1 cellular context compared by ENCODE assay signal in genomic region chr10:1872151-1872726, GRCh38.
TF ChIP-seq lines count a peak whose summit lies in the region.

No MANE protein-coding gene starts in this region.

TF ChIP-seq in HepG2, 621 proteins besides CTCF, POLR2A, EP300 and RAD21 (continued from another document):
- TF ChIP-seq AHDC1 (CRISPR knock-in tag; IDR thresholded peaks at IDR 0.05; ENCODE audit: borderline replicate concordance) (no peak), DDIT3 (CRISPR knock-in tag; IDR thresholded peaks at IDR 0.05) (no peak), PHF5A (CRISPR knock-in tag; IDR thresholded peaks at IDR 0.05; ENCODE audit: low read depth, unreplicated experiment) (no peak), ZNF253 (CRISPR knock-in tag; IDR thresholded peaks at IDR 0.05; ENCODE audit: borderline replicate concordance) (no peak), HMG20A (CRISPR knock-in tag; IDR thresholded peaks at IDR 0.05; ENCODE audit: borderline replicate concordance) (no peak), ZHX2 (IDR thresholded peaks at IDR 0.05; ENCODE audit: low read depth) (no peak), ZHX2 (CRISPR knock-in tag; IDR thresholded peaks at IDR 0.05; ENCODE audit: borderline replicate concordance) (no peak), ZNF207 (IDR thresholded peaks at IDR 0.05; ENCODE audit: borderline replicate concordance) (no peak), KAT7 (CRISPR knock-in tag; IDR thresholded peaks at IDR 0.05; ENCODE audit: borderline replicate concordance) (no peak), ZSCAN25 (CRISPR knock-in tag; IDR thresholded peaks at IDR 0.05) (no peak), SNAPC2 (CRISPR knock-in tag; IDR thresholded peaks at IDR 0.05) (no peak), ZNF776 (CRISPR knock-in tag; IDR thresholded peaks at IDR 0.05) (no peak), ZC3H13 (CRISPR knock-in tag; IDR thresholded peaks at IDR 0.05) (no peak), SCMH1 (CRISPR knock-in tag; IDR thresholded peaks at IDR 0.05; ENCODE audit: borderline replicate concordance) (no peak)
